27 cellular contexts compared by ENCODE assay signal in the genomic region with DNA sequence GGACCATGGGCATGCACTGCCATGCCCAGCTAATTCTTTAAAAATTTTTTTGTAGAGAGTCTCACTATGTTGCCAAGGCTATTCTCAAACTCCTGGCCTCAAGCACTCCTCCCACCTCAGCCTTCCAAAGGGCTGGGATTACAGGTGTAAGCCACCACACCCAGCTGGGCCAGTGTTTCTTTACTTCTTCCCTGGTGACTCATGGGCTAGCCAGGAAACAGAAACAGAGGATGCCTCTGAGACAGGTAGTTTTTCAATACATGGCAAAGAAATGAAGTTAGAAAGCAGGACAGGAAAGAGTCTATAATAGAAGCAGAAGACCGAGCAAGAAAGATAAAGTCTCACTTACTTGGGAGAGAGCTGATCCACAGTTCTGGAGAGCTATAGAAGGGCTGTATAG. TPM values are rescaled to one million over a fixed set of nuclear protein-coding genes. Genes with fewer than 3 reads are reported as not detected.
"Had no signal": no experiment of that assay in that cellular context is flagged by ENCODE, and none has a peak within 500 bp of the region (broad histone marks: within the 10 kb centered on the region; RNA-seq: fewer than 3 reads in every experiment).

No MANE protein-coding gene starts in this region.

- H3K9me3 Mint-ChIP-seq: dendritic cell treated with granulocyte-macrophage colony-stimulating factor and Interleukin-4, amounts not matched to agents 40 ng/mL and 50 ng/mL, for 4 days had no signal

- H3K36me3 ChIP-seq: cardiac muscle cell, sigmoid colon, thoracic aorta, upper lobe of right lung had no signal

- H3K27ac ChIP-seq: body of pancreas, cardiac muscle cell, sigmoid colon, thoracic aorta, upper lobe of right lung had no signal

- ATAC-seq: activated CD8-positive, alpha-beta T cell treated with anti-CD3 and anti-CD28 coated beads, Interleukin-2, amount 10 ng/mL, durations not matched to agents 7 days and 5 days; body of pancreas; left cardiac atrium; naive thymus-derived CD8-positive, alpha-beta T cell; upper lobe of right lung had no signal

- H3K4me1 ChIP-seq: upper lobe of right lung had no signal

- H3K9me3 ChIP-seq: body of pancreas, sigmoid colon, thoracic aorta, upper lobe of right lung had no signal

- H3K27ac Mint-ChIP-seq: activated CD8-positive, alpha-beta T cell treated with anti-CD3 and anti-CD28 coated beads, Interleukin-2, amount 10 ng/mL, durations not matched to agents 7 days and 5 days; dendritic cell treated with granulocyte-macrophage colony-stimulating factor and Interleukin-4, amounts not matched to agents 40 ng/mL and 50 ng/mL, for 4 days had no signal

- H3K4me3 ChIP-seq: body of pancreas, cardiac muscle cell, sigmoid colon, thoracic aorta, upper lobe of right lung had no signal

- H3K4me1 Mint-ChIP-seq: activated naive CD4-positive, alpha-beta T cell treated with anti-CD3 and anti-CD28 coated beads, Interleukin-2, amount 50 U/mL, for 24 hours; naive thymus-derived CD8-positive, alpha-beta T cell had no signal

- H3K27me3 ChIP-seq: body of pancreas, sigmoid colon, upper lobe of right lung had no signal

- DNase-seq: activated CD4-positive, alpha-beta T cell treated with anti-CD3 and anti-CD28 coated beads for 1 hour; activated CD4-positive, alpha-beta T cell treated with anti-CD3 and anti-CD28 coated beads, Interleukin-2, amount 50 U/mL, for 1 hour; activated CD8-positive, alpha-beta T cell treated with anti-CD3 and anti-CD28 coated beads, Interleukin-2, amount 10 ng/mL, durations not matched to agents 7 days and 5 days; activated gamma-delta T cell treated with Interleukin-2 at 50 U/mL for 16 hours; anterior cingulate cortex; body of pancreas; effector memory CD4-positive, alpha-beta T cell; foreskin fibroblast; left cardiac atrium; mesenchymal stem cell; naive thymus-derived CD8-positive, alpha-beta T cell; sigmoid colon; stimulated activated CD4-positive, alpha-beta T cell treated with anti-CD3 and anti-CD28 coated beads, Interleukin-2, amount 100 ng/mL, for 48 hours; stimulated activated CD8-positive, alpha-beta memory T cell treated with anti-CD3 and anti-CD28 coated beads, Interleukin-4, amount 100 ng/mL, for 48 hours; stimulated activated naive CD4-positive, alpha-beta T cell; T-helper 1 cell; upper lobe of right lung had no signal

- FAIRE-seq: endothelial cell of umbilical vein, TTC549 had no signal

- H3K4me3 Mint-ChIP-seq: activated CD8-positive, alpha-beta T cell treated with anti-CD3 and anti-CD28 coated beads, Interleukin-2, amount 10 ng/mL, durations not matched to agents 7 days and 5 days; activated naive CD4-positive, alpha-beta T cell treated with anti-CD3 and anti-CD28 coated beads, Interleukin-2, amount 50 U/mL, for 24 hours; dendritic cell treated with granulocyte-macrophage colony-stimulating factor and Interleukin-4, amounts not matched to agents 40 ng/mL and 50 ng/mL, for 4 days; naive thymus-derived CD8-positive, alpha-beta T cell had no signal

RNA-seq across cellular contexts. Expression of a gene that starts 36.1 kb away (rescaled TPM):
- total RNA-seq: chondrocyte, endothelial cell of umbilical vein, fibroblast of lung, osteoblast, renal cortical epithelial cell had no signal
- polyA plus RNA-seq: endothelial cell of umbilical vein, fibroblast of lung had no signal
